In genomic region chr1:196817466-196817865, GRCh38 we compare ENCODE assay signal across 12 cellular contexts. TPM values are rescaled to one million over a fixed set of nuclear protein-coding genes. Genes with fewer than 3 reads are reported as not detected.
"Had no signal": no experiment of that assay in that cellular context is flagged by ENCODE, and none has a peak within 500 bp of the region (broad histone marks: within the 10 kb centered on the region; RNA-seq: fewer than 3 reads in every experiment).

No MANE protein-coding gene starts in this region.

RNA-seq across cellular contexts. Expression of gene CFHR1, which starts 2.1 kb away (rescaled TPM):
- total RNA-seq: chondrocyte; endothelial cell of umbilical vein; esophagus squamous epithelium; heart right ventricle; lung microvascular endothelial cell; naive thymus-derived CD4-positive, alpha-beta T cell; psoas muscle; renal cortical epithelial cell; right cardiac atrium; testis had no signal
- polyA plus RNA-seq: heart right ventricle; keratinocyte; naive thymus-derived CD4-positive, alpha-beta T cell had no signal

RNA-seq across cellular contexts. Expression of gene CFHR3, which starts 42.8 kb away (rescaled TPM):
- total RNA-seq: chondrocyte; endothelial cell of umbilical vein; lung microvascular endothelial cell; naive thymus-derived CD4-positive, alpha-beta T cell; occipital lobe; renal cortical epithelial cell had no signal
- polyA plus RNA-seq: endothelial cell of umbilical vein; keratinocyte; naive thymus-derived CD4-positive, alpha-beta T cell had no signal
